ENCODE assay signal across 1 cellular context in the genomic region with DNA sequence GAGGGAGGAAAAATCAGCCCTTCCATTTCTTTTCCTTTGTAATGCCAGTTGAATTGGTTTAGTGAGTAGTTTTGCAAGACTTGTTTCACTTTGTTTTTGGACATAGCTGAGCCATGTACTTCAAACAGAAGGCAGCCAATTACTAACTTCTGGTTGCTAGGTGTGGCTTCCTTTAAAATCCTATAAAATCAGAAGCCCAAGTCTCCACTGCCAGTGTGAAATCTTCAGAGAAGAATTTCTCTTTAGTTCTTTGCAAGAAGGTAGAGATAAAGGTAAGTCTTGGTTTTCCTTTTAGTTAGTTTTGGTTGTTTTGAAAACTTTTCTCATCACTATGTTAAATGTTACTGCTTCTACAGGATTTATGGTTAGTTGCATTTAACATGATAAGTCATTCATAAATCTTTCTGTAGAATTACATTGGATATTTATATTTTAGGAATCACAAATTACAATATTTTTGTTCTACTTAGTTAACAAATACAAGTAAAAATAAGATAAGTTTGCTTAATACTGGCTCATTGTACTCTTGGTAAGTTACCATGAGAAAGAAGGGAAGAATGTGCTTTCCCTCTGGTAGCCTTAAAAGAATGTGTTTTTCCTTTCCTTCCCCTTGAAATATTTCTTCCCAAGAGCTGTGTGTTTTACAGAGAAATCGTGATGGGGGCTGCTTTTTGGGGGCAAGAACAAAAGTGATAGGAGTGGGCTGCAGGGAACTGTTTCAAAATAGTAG.
A peak's percentile ranks its signal among the peaks of the same experiment; 100 is the strongest.
TF ChIP-seq lines count a peak whose summit lies in the region.

A gene with protein sequence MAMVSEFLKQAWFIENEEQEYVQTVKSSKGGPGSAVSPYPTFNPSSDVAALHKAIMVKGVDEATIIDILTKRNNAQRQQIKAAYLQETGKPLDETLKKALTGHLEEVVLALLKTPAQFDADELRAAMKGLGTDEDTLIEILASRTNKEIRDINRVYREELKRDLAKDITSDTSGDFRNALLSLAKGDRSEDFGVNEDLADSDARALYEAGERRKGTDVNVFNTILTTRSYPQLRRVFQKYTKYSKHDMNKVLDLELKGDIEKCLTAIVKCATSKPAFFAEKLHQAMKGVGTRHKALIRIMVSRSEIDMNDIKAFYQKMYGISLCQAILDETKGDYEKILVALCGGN (plus strand): TSS at position 213 of the 730 bp plus-strand sequence. CDS start 6,671 bp downstream, outside the sequence.

TF ChIP-seq in A549, 52 proteins besides CTCF, POLR2A, EP300 and RAD21 (continued from another document):
- TF ChIP-seq, protein P1, sequence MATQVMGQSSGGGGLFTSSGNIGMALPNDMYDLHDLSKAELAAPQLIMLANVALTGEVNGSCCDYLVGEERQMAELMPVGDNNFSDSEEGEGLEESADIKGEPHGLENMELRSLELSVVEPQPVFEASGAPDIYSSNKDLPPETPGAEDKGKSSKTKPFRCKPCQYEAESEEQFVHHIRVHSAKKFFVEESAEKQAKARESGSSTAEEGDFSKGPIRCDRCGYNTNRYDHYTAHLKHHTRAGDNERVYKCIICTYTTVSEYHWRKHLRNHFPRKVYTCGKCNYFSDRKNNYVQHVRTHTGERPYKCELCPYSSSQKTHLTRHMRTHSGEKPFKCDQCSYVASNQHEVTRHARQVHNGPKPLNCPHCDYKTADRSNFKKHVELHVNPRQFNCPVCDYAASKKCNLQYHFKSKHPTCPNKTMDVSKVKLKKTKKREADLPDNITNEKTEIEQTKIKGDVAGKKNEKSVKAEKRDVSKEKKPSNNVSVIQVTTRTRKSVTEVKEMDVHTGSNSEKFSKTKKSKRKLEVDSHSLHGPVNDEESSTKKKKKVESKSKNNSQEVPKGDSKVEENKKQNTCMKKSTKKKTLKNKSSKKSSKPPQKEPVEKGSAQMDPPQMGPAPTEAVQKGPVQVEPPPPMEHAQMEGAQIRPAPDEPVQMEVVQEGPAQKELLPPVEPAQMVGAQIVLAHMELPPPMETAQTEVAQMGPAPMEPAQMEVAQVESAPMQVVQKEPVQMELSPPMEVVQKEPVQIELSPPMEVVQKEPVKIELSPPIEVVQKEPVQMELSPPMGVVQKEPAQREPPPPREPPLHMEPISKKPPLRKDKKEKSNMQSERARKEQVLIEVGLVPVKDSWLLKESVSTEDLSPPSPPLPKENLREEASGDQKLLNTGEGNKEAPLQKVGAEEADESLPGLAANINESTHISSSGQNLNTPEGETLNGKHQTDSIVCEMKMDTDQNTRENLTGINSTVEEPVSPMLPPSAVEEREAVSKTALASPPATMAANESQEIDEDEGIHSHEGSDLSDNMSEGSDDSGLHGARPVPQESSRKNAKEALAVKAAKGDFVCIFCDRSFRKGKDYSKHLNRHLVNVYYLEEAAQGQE (IDR thresholded peaks at IDR 0.05): peak; percentile 50; the same call in 1 of the 2 replicates
- TF ChIP-seq, protein P2, sequence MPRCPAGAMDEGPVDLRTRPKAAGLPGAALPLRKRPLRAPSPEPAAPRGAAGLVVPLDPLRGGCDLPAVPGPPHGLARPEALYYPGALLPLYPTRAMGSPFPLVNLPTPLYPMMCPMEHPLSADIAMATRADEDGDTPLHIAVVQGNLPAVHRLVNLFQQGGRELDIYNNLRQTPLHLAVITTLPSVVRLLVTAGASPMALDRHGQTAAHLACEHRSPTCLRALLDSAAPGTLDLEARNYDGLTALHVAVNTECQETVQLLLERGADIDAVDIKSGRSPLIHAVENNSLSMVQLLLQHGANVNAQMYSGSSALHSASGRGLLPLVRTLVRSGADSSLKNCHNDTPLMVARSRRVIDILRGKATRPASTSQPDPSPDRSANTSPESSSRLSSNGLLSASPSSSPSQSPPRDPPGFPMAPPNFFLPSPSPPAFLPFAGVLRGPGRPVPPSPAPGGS (IDR thresholded peaks at IDR 0.05): peak; percentile 81
- no peak for TF ChIP-seq NFE2L2 (conservative IDR thresholded peaks at IDR 0.05; ENCODE audit: low read length)
- TF ChIP-seq, protein P3, sequence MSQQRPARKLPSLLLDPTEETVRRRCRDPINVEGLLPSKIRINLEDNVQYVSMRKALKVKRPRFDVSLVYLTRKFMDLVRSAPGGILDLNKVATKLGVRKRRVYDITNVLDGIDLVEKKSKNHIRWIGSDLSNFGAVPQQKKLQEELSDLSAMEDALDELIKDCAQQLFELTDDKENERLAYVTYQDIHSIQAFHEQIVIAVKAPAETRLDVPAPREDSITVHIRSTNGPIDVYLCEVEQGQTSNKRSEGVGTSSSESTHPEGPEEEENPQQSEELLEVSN (IDR thresholded peaks at IDR 0.05; ENCODE audit: borderline replicate concordance, low read depth): no peak
- TF ChIP-seq RFX5 (IDR thresholded peaks at IDR 0.05): no peak
- TF ChIP-seq PHF8 (IDR thresholded peaks at IDR 0.05; ENCODE audit: borderline replicate concordance, low read depth): peak; percentile 28; the same call in 1 of the 2 replicates
- TF ChIP-seq EHMT2 (IDR thresholded peaks at IDR 0.05; ENCODE audit: low read depth): no peak
- peak; percentile 87 for TF ChIP-seq RARB (CRISPR knock-in tag; IDR thresholded peaks at IDR 0.05)
- TF ChIP-seq, protein P4, sequence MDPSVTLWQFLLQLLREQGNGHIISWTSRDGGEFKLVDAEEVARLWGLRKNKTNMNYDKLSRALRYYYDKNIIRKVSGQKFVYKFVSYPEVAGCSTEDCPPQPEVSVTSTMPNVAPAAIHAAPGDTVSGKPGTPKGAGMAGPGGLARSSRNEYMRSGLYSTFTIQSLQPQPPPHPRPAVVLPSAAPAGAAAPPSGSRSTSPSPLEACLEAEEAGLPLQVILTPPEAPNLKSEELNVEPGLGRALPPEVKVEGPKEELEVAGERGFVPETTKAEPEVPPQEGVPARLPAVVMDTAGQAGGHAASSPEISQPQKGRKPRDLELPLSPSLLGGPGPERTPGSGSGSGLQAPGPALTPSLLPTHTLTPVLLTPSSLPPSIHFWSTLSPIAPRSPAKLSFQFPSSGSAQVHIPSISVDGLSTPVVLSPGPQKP (IDR thresholded peaks at IDR 0.05; ENCODE audit: low read depth, low read length): no peak
- no peak for TF ChIP-seq ZC3H11A (IDR thresholded peaks at IDR 0.05)
- no peak for TF ChIP-seq NPAS2 (CRISPR knock-in tag; IDR thresholded peaks at IDR 0.05; ENCODE audit: borderline replicate concordance)
- no peak; the same call in 1 of the 2 replicates for TF ChIP-seq GATA3 (IDR thresholded peaks at IDR 0.05; ENCODE audit: borderline replicate concordance)
- TF ChIP-seq KDM1A (IDR thresholded peaks at IDR 0.05; ENCODE audit: low read depth): no peak
- TF ChIP-seq CBX2 (IDR thresholded peaks at IDR 0.05; ENCODE audit: borderline replicate concordance, low read depth): no peak
- TF ChIP-seq KDM5A (IDR thresholded peaks at IDR 0.05): no peak
- no peak for TF ChIP-seq SREBF2 (IDR thresholded peaks at IDR 0.05)
- TF ChIP-seq ESRRA (IDR thresholded peaks at IDR 0.05; ENCODE audit: borderline replicate concordance, low read length): no peak
- TF ChIP-seq CHD2 (IDR thresholded peaks at IDR 0.05; ENCODE audit: low read length, partially characterized antibody): no peak
- no peak for TF ChIP-seq RCOR1 (IDR thresholded peaks at IDR 0.05; ENCODE audit: low read depth, low read length)
- TF ChIP-seq, protein P5, sequence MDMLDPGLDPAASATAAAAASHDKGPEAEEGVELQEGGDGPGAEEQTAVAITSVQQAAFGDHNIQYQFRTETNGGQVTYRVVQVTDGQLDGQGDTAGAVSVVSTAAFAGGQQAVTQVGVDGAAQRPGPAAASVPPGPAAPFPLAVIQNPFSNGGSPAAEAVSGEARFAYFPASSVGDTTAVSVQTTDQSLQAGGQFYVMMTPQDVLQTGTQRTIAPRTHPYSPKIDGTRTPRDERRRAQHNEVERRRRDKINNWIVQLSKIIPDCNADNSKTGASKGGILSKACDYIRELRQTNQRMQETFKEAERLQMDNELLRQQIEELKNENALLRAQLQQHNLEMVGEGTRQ (IDR thresholded peaks at IDR 0.05): no peak
- peak; percentile 87 for TF ChIP-seq EHF (CRISPR knock-in tag; IDR thresholded peaks at IDR 0.05)
- TF ChIP-seq HOXB5 (CRISPR knock-in tag; IDR thresholded peaks at IDR 0.05): 0 out of 2 replicates have a peak, but pooled peaks have one; percentile 24
- no peak for TF ChIP-seq SMC3 (IDR thresholded peaks at IDR 0.05)
- TF ChIP-seq HEYL (CRISPR knock-in tag; IDR thresholded peaks at IDR 0.05): no peak
- TF ChIP-seq ZSCAN20 (CRISPR knock-in tag; IDR thresholded peaks at IDR 0.05): no peak
- TF ChIP-seq MAFK (IDR thresholded peaks at IDR 0.05; ENCODE audit: partially characterized antibody): no peak
- TF ChIP-seq, protein P6, sequence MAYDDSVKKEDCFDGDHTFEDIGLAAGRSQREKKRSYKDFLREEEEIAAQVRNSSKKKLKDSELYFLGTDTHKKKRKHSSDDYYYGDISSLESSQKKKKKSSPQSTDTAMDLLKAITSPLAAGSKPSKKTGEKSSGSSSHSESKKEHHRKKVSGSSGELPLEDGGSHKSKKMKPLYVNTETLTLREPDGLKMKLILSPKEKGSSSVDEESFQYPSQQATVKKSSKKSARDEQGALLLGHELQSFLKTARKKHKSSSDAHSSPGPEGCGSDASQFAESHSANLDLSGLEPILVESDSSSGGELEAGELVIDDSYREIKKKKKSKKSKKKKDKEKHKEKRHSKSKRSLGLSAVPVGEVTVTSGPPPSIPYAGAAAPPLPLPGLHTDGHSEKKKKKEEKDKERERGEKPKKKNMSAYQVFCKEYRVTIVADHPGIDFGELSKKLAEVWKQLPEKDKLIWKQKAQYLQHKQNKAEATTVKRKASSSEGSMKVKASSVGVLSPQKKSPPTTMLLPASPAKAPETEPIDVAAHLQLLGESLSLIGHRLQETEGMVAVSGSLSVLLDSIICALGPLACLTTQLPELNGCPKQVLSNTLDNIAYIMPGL (CRISPR knock-in tag; IDR thresholded peaks at IDR 0.05; ENCODE audit: borderline replicate concordance): peak; percentile 88; the same call in 1 of the 2 replicates
- peak; percentile 79 to 91; a peak in 3 of 4 replicates for TF ChIP-seq CEBPB (IDR thresholded peaks at IDR 0.05)
- no peak for TF ChIP-seq CHD4 (IDR thresholded peaks at IDR 0.05; ENCODE audit: borderline replicate concordance)
- no peak for TF ChIP-seq MYC (IDR thresholded peaks at IDR 0.05; ENCODE audit: borderline replicate concordance, low read length)
- TF ChIP-seq, protein P7, sequence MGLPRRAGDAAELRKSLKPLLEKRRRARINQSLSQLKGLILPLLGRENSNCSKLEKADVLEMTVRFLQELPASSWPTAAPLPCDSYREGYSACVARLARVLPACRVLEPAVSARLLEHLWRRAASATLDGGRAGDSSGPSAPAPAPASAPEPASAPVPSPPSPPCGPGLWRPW (IDR thresholded peaks at IDR 0.05): no peak
- TF ChIP-seq HDAC2 (IDR thresholded peaks at IDR 0.05): no peak
- TF ChIP-seq JUN (IDR thresholded peaks at IDR 0.05): peak; percentile 74 to 83; a peak in 4 of 5 replicates
- TF ChIP-seq, protein P8, sequence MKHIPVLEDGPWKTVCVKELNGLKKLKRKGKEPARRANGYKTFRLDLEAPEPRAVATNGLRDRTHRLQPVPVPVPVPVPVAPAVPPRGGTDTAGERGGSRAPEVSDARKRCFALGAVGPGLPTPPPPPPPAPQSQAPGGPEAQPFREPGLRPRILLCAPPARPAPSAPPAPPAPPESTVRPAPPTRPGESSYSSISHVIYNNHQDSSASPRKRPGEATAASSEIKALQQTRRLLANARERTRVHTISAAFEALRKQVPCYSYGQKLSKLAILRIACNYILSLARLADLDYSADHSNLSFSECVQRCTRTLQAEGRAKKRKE (CRISPR knock-in tag; IDR thresholded peaks at IDR 0.05; ENCODE audit: low read depth): no peak
- TF ChIP-seq ZNF302 (CRISPR knock-in tag; IDR thresholded peaks at IDR 0.05): no peak
- TF ChIP-seq FOSB (CRISPR knock-in tag; IDR thresholded peaks at IDR 0.05): peak; percentile 91
- no peak for TF ChIP-seq FOSL2 (IDR thresholded peaks at IDR 0.05)
- peak; percentile 27; the same call in 1 of the 2 replicates for TF ChIP-seq FOSL2 (CRISPR knock-in tag; IDR thresholded peaks at IDR 0.05)
- TF ChIP-seq BHLHE40 (IDR thresholded peaks at IDR 0.05; ENCODE audit: low read depth, low read length): no peak
- TF ChIP-seq POLR2AphosphoS2 (conservative IDR thresholded peaks at IDR 0.05; ENCODE audit: low read length): no peak
- TF ChIP-seq TFCP2L1 (CRISPR knock-in tag; IDR thresholded peaks at IDR 0.05): no peak; the same call in 1 of the 2 replicates
- TF ChIP-seq CBX8 (IDR thresholded peaks at IDR 0.05): no peak
- TF ChIP-seq JUNB (IDR thresholded peaks at IDR 0.05): no peak
